In genomic region chr6:15906393-15906976, GRCh38 we compare ENCODE assay signal across 1 cellular context.
TF ChIP-seq lines count a peak whose summit lies in the region.

No MANE protein-coding gene starts in this region.

TF ChIP-seq in GM23338, 12 proteins besides CTCF, POLR2A, EP300 and RAD21:
- TF ChIP-seq JUNB (IDR thresholded peaks at IDR 0.05; ENCODE audit: unreplicated experiment) (no peak), ZNF331 (CRISPR knock-in tag; IDR thresholded peaks at IDR 0.05; ENCODE audit: low read depth) (no peak), ZNF114 (CRISPR knock-in tag; IDR thresholded peaks at IDR 0.05) (no peak), POLR2AphosphoS5 (IDR thresholded peaks at IDR 0.05; ENCODE audit: low read depth) (no peak), EZH2 (IDR thresholded peaks at IDR 0.05; ENCODE audit: low read depth, unreplicated experiment) (no peak), REST (IDR thresholded peaks at IDR 0.05; ENCODE audit: unreplicated experiment) (no peak), STAT1 (IDR thresholded peaks at IDR 0.05; ENCODE audit: unreplicated experiment) (no peak), ETS1 (IDR thresholded peaks at IDR 0.05) (no peak), EZH2phosphoT487 (IDR thresholded peaks at IDR 0.05; ENCODE audit: unreplicated experiment) (no peak), CREB1 (CRISPR knock-in tag; IDR thresholded peaks at IDR 0.05; ENCODE audit: low read depth) (no peak), NANOG (IDR thresholded peaks at IDR 0.05; ENCODE audit: borderline replicate concordance) (no peak), ZNF462 (CRISPR knock-in tag; IDR thresholded peaks at IDR 0.05) (no peak)
